In the genomic region with DNA sequence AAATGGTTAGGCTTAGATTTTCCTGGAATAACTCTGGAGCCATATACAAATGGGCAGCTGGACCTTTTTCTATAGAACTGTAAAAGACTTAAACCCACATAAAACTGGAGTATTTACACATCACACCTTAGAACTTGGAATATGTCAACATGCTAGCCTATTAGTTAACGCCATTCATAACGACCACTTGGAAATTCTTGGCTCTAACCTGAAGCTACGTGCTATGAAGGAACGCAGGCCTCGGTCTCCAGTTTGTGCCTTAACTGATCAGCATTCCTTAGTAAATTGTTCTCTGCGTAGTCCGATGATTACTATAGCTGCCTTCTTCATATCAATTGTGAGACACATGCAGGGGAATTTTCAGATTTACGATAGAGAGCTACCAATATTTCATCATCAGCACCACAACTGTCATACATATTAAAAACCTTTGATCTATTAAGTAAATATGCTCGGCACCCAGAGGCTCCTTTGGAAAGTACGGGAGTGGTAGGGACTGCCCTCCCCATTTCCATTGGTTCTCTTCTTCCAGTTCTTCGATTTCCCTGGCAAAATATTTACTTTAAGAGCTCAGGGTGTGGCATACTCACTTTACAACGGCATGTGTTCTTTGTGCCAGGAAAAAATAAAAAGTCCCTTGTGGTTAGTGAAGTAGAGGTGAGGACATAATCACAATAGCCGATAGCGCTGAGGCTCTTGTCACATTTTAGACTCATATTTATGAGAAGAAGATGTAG, we compare ENCODE assay signal across 23 cellular contexts. TPM values are rescaled to one million over a fixed set of nuclear protein-coding genes. Genes with fewer than 3 reads are reported as not detected.
DNase-seq lines count a peak whose midpoint lies in the region; ATAC-seq, FAIRE-seq and TF ChIP-seq lines count a peak whose summit lies in the region.
"Had no signal": no experiment of that assay in that cellular context is flagged by ENCODE, and none has a peak within 500 bp of the region (broad histone marks: within the 10 kb centered on the region; RNA-seq: fewer than 3 reads in every experiment).

No MANE protein-coding gene starts in this region.

- WGBS in pancreas, 2 donors = 39 to 41% methylated on average over 14 of the region's 14 CpGs

- no peaks in the 10 kb centered on the region for H3K27me3 ChIP-seq in pancreas
- H3K27me3 ChIP-seq: cardiac muscle cell, dorsolateral prefrontal cortex, esophagus squamous epithelium had no signal

- no peak for TF ChIP-seq POLR2A in H54 (IDR thresholded peaks at IDR 0.05; ENCODE audit: low read depth, low read length)

- H3K27ac ChIP-seq in pancreas = no peak overlapping the region
- H3K27ac ChIP-seq: cardiac muscle cell, dorsolateral prefrontal cortex had no signal

- DNase-seq in H54 (ENCODE audit: insufficient read length, low spot score) (no peak), NCI-H510A (lab: John Stamatoyannopoulos, UW) (peak; percentile 18), epithelial cell of esophagus (ENCODE audit: low read depth) (peak; percentile 60), pancreas (no peak), amniotic stem cell (lab: John Stamatoyannopoulos, UW) (no peak), OCI-M2 (lab: John Stamatoyannopoulos, UW; ENCODE audit: unreplicated experiment) (no peak)
- DNase-seq: activated CD4-positive, alpha-beta T cell treated with anti-CD3 and anti-CD28 coated beads for 48 hours; activated effector memory CD4-positive, alpha-beta T cell treated with Interleukin-2 at 50 U/mL for 16 hours; COR-L47; dorsolateral prefrontal cortex; esophagus squamous epithelium; Karpas-422; NCI-H1105 treated with DMSO at 0.1 percent for 48 hours; NK-92 treated with Interleukin-12 subunit alpha and Interleukin-12 subunit beta, amount 100 ng/mL, for 24 hours; occipital lobe; SW 1271 had no signal

- no peak overlapping the region for H3K4me3 ChIP-seq in epithelial cell of esophagus (ENCODE audit: low read length)
- no peak overlapping the region for H3K4me3 ChIP-seq in pancreas
- H3K4me3 ChIP-seq: cardiac muscle cell, dorsolateral prefrontal cortex, esophagus squamous epithelium had no signal

- intact Hi-C loops in pancreas (cut with DNase I) = no loop called here

- H3K9me3 ChIP-seq in pancreas = no peaks in the 10 kb centered on the region
- H3K9me3 ChIP-seq: esophagus squamous epithelium had no signal

- FAIRE-seq in H54 (lab: Jason Lieb, UNC) = peak; percentile 30
- no peak for FAIRE-seq in pancreas (lab: Jason Lieb, UNC)

- no peaks in the 10 kb centered on the region for H3K4me1 ChIP-seq in pancreas

- ATAC-seq in pancreas (peak; percentile 31 to 83 (median 78)), GM18520 (IDR thresholded peaks at IDR 0.05; ENCODE audit: unreplicated experiment) (no peak)
- ATAC-seq: left lobe of liver had no signal

- H3K36me3 ChIP-seq in pancreas = no peaks in the 10 kb centered on the region
- H3K36me3 ChIP-seq: cardiac muscle cell, esophagus squamous epithelium had no signal

- no peak for TF ChIP-seq CTCF in epithelial cell of esophagus (IDR thresholded peaks at IDR 0.05; ENCODE audit: insufficient read depth, low read depth, low read length, missing control alignments)
- TF ChIP-seq CTCF in pancreas (IDR thresholded peaks at IDR 0.05) = no peak

RNA-seq across cellular contexts. Expression of gene CCL20, which starts 17.4 kb away (rescaled TPM):
- 1 to 10 TPM in 2 of 6 donors, under 1 TPM in 3, not detected in 1; 0.23 to 8.5 (median 0.67) TPM for total RNA-seq in pancreas
- 1 to 10 TPM in 1 of 2 donors, under 1 TPM in 1; 0.75 to 8.8 TPM for polyA plus RNA-seq in pancreas
- total RNA-seq: cardiac muscle cell, left lobe of liver, occipital lobe had no signal

RNA-seq across cellular contexts. Expression of gene SCYGR8, which starts 50.5 kb away (rescaled TPM):
- total RNA-seq in pancreas = not detected
- not detected for polyA plus RNA-seq in pancreas
- total RNA-seq: cardiac muscle cell, dorsolateral prefrontal cortex, esophagus squamous epithelium, glomerular endothelial cell, HT1080, left lobe of liver, occipital lobe had no signal
- polyA plus RNA-seq: adipose tissue, cardiac muscle cell, thymus had no signal

Comparison
In these comparisons a context has a peak if more than half of its experiments do, and no peak if none do; other contexts are left out.
1. DNase-seq: peak in NCI-H510A (single experiment) and epithelial cell of esophagus (single experiment); none in H54 (single experiment), pancreas (0 of 6), amniotic stem cell (single experiment) and OCI-M2 (single experiment).